Comparison of ENCODE assay signal across 14 cellular contexts in genomic region chr6:40585661-40586269, GRCh38. TPM values are rescaled to one million over a fixed set of nuclear protein-coding genes. Genes with fewer than 3 reads are reported as not detected.
DNase-seq lines count a peak whose midpoint lies in the region; ATAC-seq lines count a peak whose summit lies in the region.
"Had no signal": no experiment of that assay in that cellular context is flagged by ENCODE, and none has a peak within 500 bp of the region (broad histone marks: within the 10 kb centered on the region; RNA-seq: fewer than 3 reads in every experiment).

No MANE protein-coding gene starts in this region.

- H3K27me3 Mint-ChIP-seq in activated naive CD8-positive, alpha-beta T cell, result peaks cover 16% of the 10 kb centered on the region
- H3K27me3 Mint-ChIP-seq in activated naive CD8-positive, alpha-beta T cell treated with anti-CD3 and anti-CD28 coated beads for 36 hours, result peaks cover 57% of the 10 kb centered on the region

- ATAC-seq in GM18498 (IDR thresholded peaks at IDR 0.05; ENCODE audit: unreplicated experiment) (no peak), HG02870 (IDR thresholded peaks at IDR 0.05; ENCODE audit: unreplicated experiment) (no peak), HG03095 (IDR thresholded peaks at IDR 0.05; ENCODE audit: unreplicated experiment) (no peak)

- H3K27ac Mint-ChIP-seq in activated naive CD8-positive, alpha-beta T cell, result no peak overlapping the region
- H3K27ac Mint-ChIP-seq in activated naive CD8-positive, alpha-beta T cell treated with anti-CD3 and anti-CD28 coated beads for 36 hours, result no peak overlapping the region
- H3K27ac Mint-ChIP-seq: CD4-positive, CD25-positive, alpha-beta regulatory T cell had no signal

- H3K36me3 ChIP-seq in endocrine pancreas (ENCODE audit: control insufficient read depth, insufficient read depth, low read length), result no peaks in the 10 kb centered on the region
- H3K36me3 ChIP-seq: left ventricle myocardium inferior, suprapubic skin had no signal

- no peaks in the 10 kb centered on the region for H3K9me3 ChIP-seq in endocrine pancreas (ENCODE audit: control insufficient read depth, low read length)
- H3K9me3 ChIP-seq: left ventricle myocardium inferior, suprapubic skin had no signal

- H3K9me3 Mint-ChIP-seq in activated naive CD8-positive, alpha-beta T cell (ENCODE audit: low read depth), result no peaks in the 10 kb centered on the region
- H3K9me3 Mint-ChIP-seq in activated naive CD8-positive, alpha-beta T cell treated with anti-CD3 and anti-CD28 coated beads for 36 hours, result no peaks in the 10 kb centered on the region

- H3K9ac ChIP-seq in endocrine pancreas (ENCODE audit: control insufficient read depth, insufficient read depth, low read length), result no peak overlapping the region

- H3K27me3 ChIP-seq in endocrine pancreas (ENCODE audit: control insufficient read depth, insufficient read depth, low read length), result no peaks in the 10 kb centered on the region

- no peaks in the 10 kb centered on the region for H3K36me3 Mint-ChIP-seq in activated naive CD8-positive, alpha-beta T cell
- no peaks in the 10 kb centered on the region for H3K36me3 Mint-ChIP-seq in activated naive CD8-positive, alpha-beta T cell treated with anti-CD3 and anti-CD28 coated beads for 36 hours
- H3K36me3 Mint-ChIP-seq: CD4-positive, CD25-positive, alpha-beta regulatory T cell had no signal

- H3K4me1 Mint-ChIP-seq in activated naive CD8-positive, alpha-beta T cell (ENCODE audit: low read depth), result peaks cover 9% of the 10 kb centered on the region
- H3K4me1 Mint-ChIP-seq in activated naive CD8-positive, alpha-beta T cell treated with anti-CD3 and anti-CD28 coated beads for 36 hours, result peaks cover 3% of the 10 kb centered on the region

- H3K4me1 ChIP-seq in endocrine pancreas (ENCODE audit: control insufficient read depth, insufficient read depth, low read length), result no peaks in the 10 kb centered on the region

- DNase-seq in activated naive CD8-positive, alpha-beta T cell treated with anti-CD3 and anti-CD28 coated beads for 36 hours, result no peak
- DNase-seq in NCI-H524 treated with DMSO at 0.1 percent for 48 hours (lab: John Stamatoyannopoulos, UW), result peak; percentile 37
- DNase-seq in superior temporal gyrus (ENCODE audit: extremely low spot score), result peak; percentile 29
- DNase-seq: activated effector memory CD4-positive, alpha-beta T cell treated with Interleukin-2 at 50 U/mL for 16 hours; CD4-positive, CD25-positive, alpha-beta regulatory T cell; left ventricle myocardium inferior; stimulated activated CD4-positive, alpha-beta T cell treated with anti-CD3 and anti-CD28 coated beads, Interleukin-15, amount 100 ng/mL, for 24 hours had no signal

- H3K4me3 Mint-ChIP-seq in activated naive CD8-positive, alpha-beta T cell, result peak overlapping the region; percentile 70
- no peak overlapping the region for H3K4me3 Mint-ChIP-seq in activated naive CD8-positive, alpha-beta T cell treated with anti-CD3 and anti-CD28 coated beads for 36 hours

- H3K4me3 ChIP-seq in endocrine pancreas (ENCODE audit: control insufficient read depth, insufficient read depth, low read length), result peak overlapping the region; percentile 37

RNA-seq across cellular contexts. Expression of gene LRFN2, which starts 1.4 kb away (rescaled TPM):
- total RNA-seq in activated naive CD8-positive, alpha-beta T cell treated with anti-CD3 and anti-CD28 coated beads for 36 hours, result not detected
- total RNA-seq: CD4-positive, CD25-positive, alpha-beta regulatory T cell; left ventricle myocardium inferior; SK-MEL-5; suprapubic skin had no signal
